In the genomic region with DNA sequence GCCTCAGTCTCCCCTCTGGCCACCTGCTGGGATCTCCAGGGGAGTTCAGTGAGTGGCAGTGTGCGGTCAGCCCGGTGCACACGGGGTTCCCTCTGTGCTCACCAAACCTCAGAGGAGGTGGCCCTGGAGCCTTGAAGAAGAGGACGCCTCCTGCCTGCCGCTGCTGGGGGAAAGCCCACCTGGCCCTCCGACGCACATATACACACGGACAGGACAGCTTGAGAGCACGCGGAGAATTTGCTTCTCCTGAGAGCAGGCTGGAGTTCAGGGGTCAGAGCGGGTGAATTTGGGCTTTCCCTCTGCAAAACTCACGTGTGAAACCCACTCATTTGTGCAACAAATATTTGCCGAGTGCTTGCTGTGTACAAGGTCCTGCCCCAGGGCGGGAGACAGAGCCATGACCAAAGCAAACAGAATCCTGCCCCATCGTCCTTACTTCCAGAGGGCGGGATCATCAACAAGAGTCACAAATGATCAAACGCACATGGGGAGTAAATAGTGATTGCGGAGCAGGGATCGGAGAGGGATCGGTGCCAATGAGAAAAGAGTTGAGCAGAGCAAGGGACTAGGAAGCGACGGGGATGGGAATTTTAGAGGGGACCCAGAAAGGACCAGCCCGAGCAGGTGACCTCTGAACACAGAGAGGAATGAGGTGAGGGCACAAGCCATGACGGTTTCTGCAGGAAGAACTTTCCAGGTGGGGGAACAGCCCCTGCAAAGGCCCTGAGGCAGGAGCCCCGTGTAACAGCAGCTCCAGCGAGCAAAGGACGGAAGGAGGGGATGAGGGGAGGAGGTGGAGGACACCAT, we compare ENCODE assay signal across 1 cellular context.
TF ChIP-seq lines count a peak whose summit lies in the region.

No MANE protein-coding gene starts in this region.

TF ChIP-seq in HepG2, 621 proteins besides CTCF, POLR2A, EP300 and RAD21 (continued from another document):
- TF ChIP-seq, protein P1, sequence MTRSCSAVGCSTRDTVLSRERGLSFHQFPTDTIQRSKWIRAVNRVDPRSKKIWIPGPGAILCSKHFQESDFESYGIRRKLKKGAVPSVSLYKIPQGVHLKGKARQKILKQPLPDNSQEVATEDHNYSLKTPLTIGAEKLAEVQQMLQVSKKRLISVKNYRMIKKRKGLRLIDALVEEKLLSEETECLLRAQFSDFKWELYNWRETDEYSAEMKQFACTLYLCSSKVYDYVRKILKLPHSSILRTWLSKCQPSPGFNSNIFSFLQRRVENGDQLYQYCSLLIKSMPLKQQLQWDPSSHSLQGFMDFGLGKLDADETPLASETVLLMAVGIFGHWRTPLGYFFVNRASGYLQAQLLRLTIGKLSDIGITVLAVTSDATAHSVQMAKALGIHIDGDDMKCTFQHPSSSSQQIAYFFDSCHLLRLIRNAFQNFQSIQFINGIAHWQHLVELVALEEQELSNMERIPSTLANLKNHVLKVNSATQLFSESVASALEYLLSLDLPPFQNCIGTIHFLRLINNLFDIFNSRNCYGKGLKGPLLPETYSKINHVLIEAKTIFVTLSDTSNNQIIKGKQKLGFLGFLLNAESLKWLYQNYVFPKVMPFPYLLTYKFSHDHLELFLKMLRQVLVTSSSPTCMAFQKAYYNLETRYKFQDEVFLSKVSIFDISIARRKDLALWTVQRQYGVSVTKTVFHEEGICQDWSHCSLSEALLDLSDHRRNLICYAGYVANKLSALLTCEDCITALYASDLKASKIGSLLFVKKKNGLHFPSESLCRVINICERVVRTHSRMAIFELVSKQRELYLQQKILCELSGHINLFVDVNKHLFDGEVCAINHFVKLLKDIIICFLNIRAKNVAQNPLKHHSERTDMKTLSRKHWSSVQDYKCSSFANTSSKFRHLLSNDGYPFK (CRISPR knock-in tag; IDR thresholded peaks at IDR 0.05; ENCODE audit: borderline replicate concordance): no peak
- peak; percentile 20 for TF ChIP-seq XRCC5 (optimal IDR thresholded peaks at IDR 0.05; ENCODE audit: low read length)
- TF ChIP-seq TCF7L2 (IDR thresholded peaks at IDR 0.05; ENCODE audit: low read depth, low read length): no peak
- peak; percentile 68 for TF ChIP-seq AGO2 (optimal IDR thresholded peaks at IDR 0.05; ENCODE audit: low read depth, low read length)
- TF ChIP-seq, protein P2, sequence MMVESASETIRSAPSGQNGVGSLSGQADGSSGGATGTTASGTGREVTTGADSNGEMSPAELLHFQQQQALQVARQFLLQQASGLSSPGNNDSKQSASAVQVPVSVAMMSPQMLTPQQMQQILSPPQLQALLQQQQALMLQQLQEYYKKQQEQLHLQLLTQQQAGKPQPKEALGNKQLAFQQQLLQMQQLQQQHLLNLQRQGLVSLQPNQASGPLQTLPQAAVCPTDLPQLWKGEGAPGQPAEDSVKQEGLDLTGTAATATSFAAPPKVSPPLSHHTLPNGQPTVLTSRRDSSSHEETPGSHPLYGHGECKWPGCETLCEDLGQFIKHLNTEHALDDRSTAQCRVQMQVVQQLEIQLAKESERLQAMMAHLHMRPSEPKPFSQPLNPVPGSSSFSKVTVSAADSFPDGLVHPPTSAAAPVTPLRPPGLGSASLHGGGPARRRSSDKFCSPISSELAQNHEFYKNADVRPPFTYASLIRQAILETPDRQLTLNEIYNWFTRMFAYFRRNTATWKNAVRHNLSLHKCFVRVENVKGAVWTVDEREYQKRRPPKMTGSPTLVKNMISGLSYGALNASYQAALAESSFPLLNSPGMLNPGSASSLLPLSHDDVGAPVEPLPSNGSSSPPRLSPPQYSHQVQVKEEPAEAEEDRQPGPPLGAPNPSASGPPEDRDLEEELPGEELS (CRISPR knock-in tag; IDR thresholded peaks at IDR 0.05): peak; percentile 97
- TF ChIP-seq, protein P3, sequence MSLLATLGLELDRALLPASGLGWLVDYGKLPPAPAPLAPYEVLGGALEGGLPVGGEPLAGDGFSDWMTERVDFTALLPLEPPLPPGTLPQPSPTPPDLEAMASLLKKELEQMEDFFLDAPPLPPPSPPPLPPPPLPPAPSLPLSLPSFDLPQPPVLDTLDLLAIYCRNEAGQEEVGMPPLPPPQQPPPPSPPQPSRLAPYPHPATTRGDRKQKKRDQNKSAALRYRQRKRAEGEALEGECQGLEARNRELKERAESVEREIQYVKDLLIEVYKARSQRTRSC (CRISPR knock-in tag; IDR thresholded peaks at IDR 0.05; ENCODE audit: low read depth): no peak
- TF ChIP-seq, protein P4, sequence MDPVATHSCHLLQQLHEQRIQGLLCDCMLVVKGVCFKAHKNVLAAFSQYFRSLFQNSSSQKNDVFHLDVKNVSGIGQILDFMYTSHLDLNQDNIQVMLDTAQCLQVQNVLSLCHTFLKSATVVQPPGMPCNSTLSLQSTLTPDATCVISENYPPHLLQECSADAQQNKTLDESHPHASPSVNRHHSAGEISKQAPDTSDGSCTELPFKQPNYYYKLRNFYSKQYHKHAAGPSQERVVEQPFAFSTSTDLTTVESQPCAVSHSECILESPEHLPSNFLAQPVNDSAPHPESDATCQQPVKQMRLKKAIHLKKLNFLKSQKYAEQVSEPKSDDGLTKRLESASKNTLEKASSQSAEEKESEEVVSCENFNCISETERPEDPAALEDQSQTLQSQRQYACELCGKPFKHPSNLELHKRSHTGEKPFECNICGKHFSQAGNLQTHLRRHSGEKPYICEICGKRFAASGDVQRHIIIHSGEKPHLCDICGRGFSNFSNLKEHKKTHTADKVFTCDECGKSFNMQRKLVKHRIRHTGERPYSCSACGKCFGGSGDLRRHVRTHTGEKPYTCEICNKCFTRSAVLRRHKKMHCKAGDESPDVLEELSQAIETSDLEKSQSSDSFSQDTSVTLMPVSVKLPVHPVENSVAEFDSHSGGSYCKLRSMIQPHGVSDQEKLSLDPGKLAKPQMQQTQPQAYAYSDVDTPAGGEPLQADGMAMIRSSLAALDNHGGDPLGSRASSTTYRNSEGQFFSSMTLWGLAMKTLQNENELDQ (CRISPR knock-in tag; IDR thresholded peaks at IDR 0.05; ENCODE audit: borderline replicate concordance): no peak
- TF ChIP-seq, protein P5, sequence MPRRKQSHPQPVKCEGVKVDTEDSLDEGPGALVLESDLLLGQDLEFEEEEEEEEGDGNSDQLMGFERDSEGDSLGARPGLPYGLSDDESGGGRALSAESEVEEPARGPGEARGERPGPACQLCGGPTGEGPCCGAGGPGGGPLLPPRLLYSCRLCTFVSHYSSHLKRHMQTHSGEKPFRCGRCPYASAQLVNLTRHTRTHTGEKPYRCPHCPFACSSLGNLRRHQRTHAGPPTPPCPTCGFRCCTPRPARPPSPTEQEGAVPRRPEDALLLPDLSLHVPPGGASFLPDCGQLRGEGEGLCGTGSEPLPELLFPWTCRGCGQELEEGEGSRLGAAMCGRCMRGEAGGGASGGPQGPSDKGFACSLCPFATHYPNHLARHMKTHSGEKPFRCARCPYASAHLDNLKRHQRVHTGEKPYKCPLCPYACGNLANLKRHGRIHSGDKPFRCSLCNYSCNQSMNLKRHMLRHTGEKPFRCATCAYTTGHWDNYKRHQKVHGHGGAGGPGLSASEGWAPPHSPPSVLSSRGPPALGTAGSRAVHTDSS (CRISPR knock-in tag; conservative IDR thresholded peaks at IDR 0.05): no peak
- TF ChIP-seq U2AF2 (IDR thresholded peaks at IDR 0.05; ENCODE audit: low read depth, low read length): no peak
- TF ChIP-seq MAZ (IDR thresholded peaks at IDR 0.05; ENCODE audit: borderline replicate concordance, low read depth, low read length): no peak
- 0 out of 2 replicates have a peak, but pooled peaks have one; percentile 42 for TF ChIP-seq MAZ (CRISPR knock-in tag; IDR thresholded peaks at IDR 0.05; ENCODE audit: low read depth)
- TF ChIP-seq RELA (CRISPR knock-in tag; IDR thresholded peaks at IDR 0.05): 0 out of 2 replicates have a peak, but pooled peaks have one; percentile 18
- TF ChIP-seq AGO1 (IDR thresholded peaks at IDR 0.05; ENCODE audit: low read depth, low read length, poor library complexity, severe bottlenecking): no peak
- TF ChIP-seq, protein P6, sequence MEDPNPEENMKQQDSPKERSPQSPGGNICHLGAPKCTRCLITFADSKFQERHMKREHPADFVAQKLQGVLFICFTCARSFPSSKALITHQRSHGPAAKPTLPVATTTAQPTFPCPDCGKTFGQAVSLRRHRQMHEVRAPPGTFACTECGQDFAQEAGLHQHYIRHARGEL (CRISPR knock-in tag; IDR thresholded peaks at IDR 0.05): 0 out of 2 replicates have a peak, but pooled peaks have one; percentile 11
- peak; percentile 82 for TF ChIP-seq ZNF703 (CRISPR knock-in tag; IDR thresholded peaks at IDR 0.05; ENCODE audit: borderline replicate concordance)
- peak; percentile 86 for TF ChIP-seq NCOA2 (CRISPR knock-in tag; IDR thresholded peaks at IDR 0.05)
- TF ChIP-seq ZNF451 (CRISPR knock-in tag; IDR thresholded peaks at IDR 0.05): peak; percentile 83
- TF ChIP-seq, protein P7, sequence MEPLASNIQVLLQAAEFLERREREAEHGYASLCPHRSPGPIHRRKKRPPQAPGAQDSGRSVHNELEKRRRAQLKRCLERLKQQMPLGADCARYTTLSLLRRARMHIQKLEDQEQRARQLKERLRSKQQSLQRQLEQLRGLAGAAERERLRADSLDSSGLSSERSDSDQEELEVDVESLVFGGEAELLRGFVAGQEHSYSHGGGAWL (CRISPR knock-in tag; IDR thresholded peaks at IDR 0.05): peak; percentile 27; the same call in 1 of the 2 replicates
- TF ChIP-seq ZSCAN30 (CRISPR knock-in tag; IDR thresholded peaks at IDR 0.05): no peak
- TF ChIP-seq ZNF724P (CRISPR knock-in tag; IDR thresholded peaks at IDR 0.05; ENCODE audit: borderline replicate concordance): no peak
- no peak for TF ChIP-seq ZNF496 (CRISPR knock-in tag; IDR thresholded peaks at IDR 0.05; ENCODE audit: insufficient replicate concordance)
- TF ChIP-seq ZNF614 (CRISPR knock-in tag; IDR thresholded peaks at IDR 0.05; ENCODE audit: borderline replicate concordance): peak; percentile 64; the same call in 1 of the 2 replicates
- TF ChIP-seq ZBTB42 (CRISPR knock-in tag; IDR thresholded peaks at IDR 0.05): no peak
- TF ChIP-seq STAG1 (CRISPR knock-in tag; IDR thresholded peaks at IDR 0.05): no peak
- TF ChIP-seq FOXA1 (IDR thresholded peaks at IDR 0.05): no peak
- TF ChIP-seq FOXA1 (CRISPR knock-in tag; IDR thresholded peaks at IDR 0.05): peak; percentile 87
- TF ChIP-seq ZNF354B (CRISPR knock-in tag; IDR thresholded peaks at IDR 0.05): no peak
- TF ChIP-seq EEA1 (CRISPR knock-in tag; IDR thresholded peaks at IDR 0.05; ENCODE audit: borderline replicate concordance): 0 out of 2 replicates have a peak, but pooled peaks have one; percentile 55
- TF ChIP-seq ZNF205 (CRISPR knock-in tag; IDR thresholded peaks at IDR 0.05): peak; percentile 92
- TF ChIP-seq MYC (CRISPR knock-in tag; IDR thresholded peaks at IDR 0.05; ENCODE audit: borderline replicate concordance): peak; percentile 79
- no peak for TF ChIP-seq ARHGAP35 (CRISPR knock-in tag; IDR thresholded peaks at IDR 0.05; ENCODE audit: borderline replicate concordance)
- no peak for TF ChIP-seq ZNF367 (CRISPR knock-in tag; IDR thresholded peaks at IDR 0.05; ENCODE audit: borderline replicate concordance)
- peak; percentile 92 for TF ChIP-seq HDAC2 (CRISPR knock-in tag; IDR thresholded peaks at IDR 0.05)
- TF ChIP-seq, protein P8, sequence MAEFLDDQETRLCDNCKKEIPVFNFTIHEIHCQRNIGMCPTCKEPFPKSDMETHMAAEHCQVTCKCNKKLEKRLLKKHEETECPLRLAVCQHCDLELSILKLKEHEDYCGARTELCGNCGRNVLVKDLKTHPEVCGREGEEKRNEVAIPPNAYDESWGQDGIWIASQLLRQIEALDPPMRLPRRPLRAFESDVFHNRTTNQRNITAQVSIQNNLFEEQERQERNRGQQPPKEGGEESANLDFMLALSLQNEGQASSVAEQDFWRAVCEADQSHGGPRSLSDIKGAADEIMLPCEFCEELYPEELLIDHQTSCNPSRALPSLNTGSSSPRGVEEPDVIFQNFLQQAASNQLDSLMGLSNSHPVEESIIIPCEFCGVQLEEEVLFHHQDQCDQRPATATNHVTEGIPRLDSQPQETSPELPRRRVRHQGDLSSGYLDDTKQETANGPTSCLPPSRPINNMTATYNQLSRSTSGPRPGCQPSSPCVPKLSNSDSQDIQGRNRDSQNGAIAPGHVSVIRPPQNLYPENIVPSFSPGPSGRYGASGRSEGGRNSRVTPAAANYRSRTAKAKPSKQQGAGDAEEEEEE (CRISPR knock-in tag; IDR thresholded peaks at IDR 0.05; ENCODE audit: borderline replicate concordance): no peak
- TF ChIP-seq KDM5A (IDR thresholded peaks at IDR 0.05; ENCODE audit: borderline replicate concordance, low read length): no peak
- no peak for TF ChIP-seq MTA3 (CRISPR knock-in tag; IDR thresholded peaks at IDR 0.05)
- peak; percentile 69; the same call in 1 of the 2 replicates for TF ChIP-seq MED13 (CRISPR knock-in tag; IDR thresholded peaks at IDR 0.05)
- no peak for TF ChIP-seq ZNF333 (CRISPR knock-in tag; IDR thresholded peaks at IDR 0.05; ENCODE audit: borderline replicate concordance)
- TF ChIP-seq MZF1 (CRISPR knock-in tag; IDR thresholded peaks at IDR 0.05; ENCODE audit: borderline replicate concordance): no peak
- TF ChIP-seq, protein P9, sequence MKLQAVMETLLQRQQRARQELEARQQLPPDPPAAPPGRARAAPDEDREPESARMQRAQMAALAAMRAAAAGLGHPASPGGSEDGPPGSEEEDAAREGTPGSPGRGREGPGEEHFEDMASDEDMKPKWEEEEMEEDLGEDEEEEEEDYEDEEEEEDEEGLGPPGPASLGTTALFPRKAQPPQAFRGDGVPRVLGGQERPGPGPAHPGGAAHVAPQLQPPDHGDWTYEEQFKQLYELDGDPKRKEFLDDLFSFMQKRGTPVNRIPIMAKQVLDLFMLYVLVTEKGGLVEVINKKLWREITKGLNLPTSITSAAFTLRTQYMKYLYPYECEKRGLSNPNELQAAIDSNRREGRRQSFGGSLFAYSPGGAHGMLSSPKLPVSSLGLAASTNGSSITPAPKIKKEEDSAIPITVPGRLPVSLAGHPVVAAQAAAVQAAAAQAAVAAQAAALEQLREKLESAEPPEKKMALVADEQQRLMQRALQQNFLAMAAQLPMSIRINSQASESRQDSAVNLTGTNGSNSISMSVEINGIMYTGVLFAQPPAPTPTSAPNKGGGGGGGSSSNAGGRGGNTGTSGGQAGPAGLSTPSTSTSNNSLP (IDR thresholded peaks at IDR 0.05; ENCODE audit: low read depth, low read length): peak; percentile 73; the same call in 1 of the 2 replicates
- no peak for TF ChIP-seq ZNF234 (CRISPR knock-in tag; conservative IDR thresholded peaks at IDR 0.05)
- peak; percentile 65; the same call in 1 of the 2 replicates for TF ChIP-seq HMG20B (CRISPR knock-in tag; conservative IDR thresholded peaks at IDR 0.05)
- TF ChIP-seq, protein P10, sequence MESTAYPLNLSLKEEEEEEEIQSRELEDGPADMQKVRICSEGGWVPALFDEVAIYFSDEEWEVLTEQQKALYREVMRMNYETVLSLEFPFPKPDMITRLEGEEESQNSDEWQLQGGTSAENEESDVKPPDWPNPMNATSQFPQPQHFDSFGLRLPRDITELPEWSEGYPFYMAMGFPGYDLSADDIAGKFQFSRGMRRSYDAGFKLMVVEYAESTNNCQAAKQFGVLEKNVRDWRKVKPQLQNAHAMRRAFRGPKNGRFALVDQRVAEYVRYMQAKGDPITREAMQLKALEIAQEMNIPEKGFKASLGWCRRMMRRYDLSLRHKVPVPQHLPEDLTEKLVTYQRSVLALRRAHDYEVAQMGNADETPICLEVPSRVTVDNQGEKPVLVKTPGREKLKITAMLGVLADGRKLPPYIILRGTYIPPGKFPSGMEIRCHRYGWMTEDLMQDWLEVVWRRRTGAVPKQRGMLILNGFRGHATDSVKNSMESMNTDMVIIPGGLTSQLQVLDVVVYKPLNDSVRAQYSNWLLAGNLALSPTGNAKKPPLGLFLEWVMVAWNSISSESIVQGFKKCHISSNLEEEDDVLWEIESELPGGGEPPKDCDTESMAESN (CRISPR knock-in tag; conservative IDR thresholded peaks at IDR 0.05): peak; percentile 94
- no peak for TF ChIP-seq ZBTB38 (CRISPR knock-in tag; IDR thresholded peaks at IDR 0.05)
- TF ChIP-seq MTF2 (CRISPR knock-in tag; IDR thresholded peaks at IDR 0.05; ENCODE audit: borderline replicate concordance): no peak
